2 cellular contexts compared by ENCODE assay signal in the genomic region with DNA sequence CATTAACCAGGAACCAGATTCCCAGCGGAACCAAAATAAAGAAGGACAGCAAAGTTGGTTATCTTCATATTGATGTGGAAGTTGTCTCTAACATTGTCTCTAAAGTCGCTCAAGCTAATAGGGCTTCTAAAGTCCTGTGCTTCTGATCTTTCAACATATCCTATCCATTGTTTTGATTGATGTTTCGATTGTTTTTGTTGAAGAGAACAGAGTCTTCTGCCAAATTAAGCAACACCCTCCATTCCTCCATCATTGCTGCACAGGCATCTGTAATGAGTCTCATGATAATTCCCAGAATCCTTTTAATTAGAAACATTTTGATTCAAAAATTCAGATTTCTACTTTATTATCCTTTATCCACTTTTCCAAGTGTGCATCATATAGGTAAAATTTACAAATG.
TF ChIP-seq lines count a peak whose summit lies in the region.

No MANE protein-coding gene starts in this region.

TF ChIP-seq in liver, 16 proteins besides CTCF, POLR2A, EP300 and RAD21:
- TF ChIP-seq, protein P1, sequence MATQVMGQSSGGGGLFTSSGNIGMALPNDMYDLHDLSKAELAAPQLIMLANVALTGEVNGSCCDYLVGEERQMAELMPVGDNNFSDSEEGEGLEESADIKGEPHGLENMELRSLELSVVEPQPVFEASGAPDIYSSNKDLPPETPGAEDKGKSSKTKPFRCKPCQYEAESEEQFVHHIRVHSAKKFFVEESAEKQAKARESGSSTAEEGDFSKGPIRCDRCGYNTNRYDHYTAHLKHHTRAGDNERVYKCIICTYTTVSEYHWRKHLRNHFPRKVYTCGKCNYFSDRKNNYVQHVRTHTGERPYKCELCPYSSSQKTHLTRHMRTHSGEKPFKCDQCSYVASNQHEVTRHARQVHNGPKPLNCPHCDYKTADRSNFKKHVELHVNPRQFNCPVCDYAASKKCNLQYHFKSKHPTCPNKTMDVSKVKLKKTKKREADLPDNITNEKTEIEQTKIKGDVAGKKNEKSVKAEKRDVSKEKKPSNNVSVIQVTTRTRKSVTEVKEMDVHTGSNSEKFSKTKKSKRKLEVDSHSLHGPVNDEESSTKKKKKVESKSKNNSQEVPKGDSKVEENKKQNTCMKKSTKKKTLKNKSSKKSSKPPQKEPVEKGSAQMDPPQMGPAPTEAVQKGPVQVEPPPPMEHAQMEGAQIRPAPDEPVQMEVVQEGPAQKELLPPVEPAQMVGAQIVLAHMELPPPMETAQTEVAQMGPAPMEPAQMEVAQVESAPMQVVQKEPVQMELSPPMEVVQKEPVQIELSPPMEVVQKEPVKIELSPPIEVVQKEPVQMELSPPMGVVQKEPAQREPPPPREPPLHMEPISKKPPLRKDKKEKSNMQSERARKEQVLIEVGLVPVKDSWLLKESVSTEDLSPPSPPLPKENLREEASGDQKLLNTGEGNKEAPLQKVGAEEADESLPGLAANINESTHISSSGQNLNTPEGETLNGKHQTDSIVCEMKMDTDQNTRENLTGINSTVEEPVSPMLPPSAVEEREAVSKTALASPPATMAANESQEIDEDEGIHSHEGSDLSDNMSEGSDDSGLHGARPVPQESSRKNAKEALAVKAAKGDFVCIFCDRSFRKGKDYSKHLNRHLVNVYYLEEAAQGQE (IDR thresholded peaks at IDR 0.05) = no peak
- TF ChIP-seq YY1 (IDR thresholded peaks at IDR 0.05) (peak; percentile 61), HNF4A (conservative IDR thresholded peaks at IDR 0.05) (peak in 1 of 2 donors; percentile 33)
- TF ChIP-seq, protein P2, sequence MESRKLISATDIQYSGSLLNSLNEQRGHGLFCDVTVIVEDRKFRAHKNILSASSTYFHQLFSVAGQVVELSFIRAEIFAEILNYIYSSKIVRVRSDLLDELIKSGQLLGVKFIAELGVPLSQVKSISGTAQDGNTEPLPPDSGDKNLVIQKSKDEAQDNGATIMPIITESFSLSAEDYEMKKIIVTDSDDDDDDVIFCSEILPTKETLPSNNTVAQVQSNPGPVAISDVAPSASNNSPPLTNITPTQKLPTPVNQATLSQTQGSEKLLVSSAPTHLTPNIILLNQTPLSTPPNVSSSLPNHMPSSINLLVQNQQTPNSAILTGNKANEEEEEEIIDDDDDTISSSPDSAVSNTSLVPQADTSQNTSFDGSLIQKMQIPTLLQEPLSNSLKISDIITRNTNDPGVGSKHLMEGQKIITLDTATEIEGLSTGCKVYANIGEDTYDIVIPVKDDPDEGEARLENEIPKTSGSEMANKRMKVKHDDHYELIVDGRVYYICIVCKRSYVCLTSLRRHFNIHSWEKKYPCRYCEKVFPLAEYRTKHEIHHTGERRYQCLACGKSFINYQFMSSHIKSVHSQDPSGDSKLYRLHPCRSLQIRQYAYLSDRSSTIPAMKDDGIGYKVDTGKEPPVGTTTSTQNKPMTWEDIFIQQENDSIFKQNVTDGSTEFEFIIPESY (IDR thresholded peaks at IDR 0.05) = peak; percentile 3

TF ChIP-seq in HepG2, 621 proteins besides CTCF, POLR2A, EP300 and RAD21 (continued from another document):
- TF ChIP-seq, protein P3, sequence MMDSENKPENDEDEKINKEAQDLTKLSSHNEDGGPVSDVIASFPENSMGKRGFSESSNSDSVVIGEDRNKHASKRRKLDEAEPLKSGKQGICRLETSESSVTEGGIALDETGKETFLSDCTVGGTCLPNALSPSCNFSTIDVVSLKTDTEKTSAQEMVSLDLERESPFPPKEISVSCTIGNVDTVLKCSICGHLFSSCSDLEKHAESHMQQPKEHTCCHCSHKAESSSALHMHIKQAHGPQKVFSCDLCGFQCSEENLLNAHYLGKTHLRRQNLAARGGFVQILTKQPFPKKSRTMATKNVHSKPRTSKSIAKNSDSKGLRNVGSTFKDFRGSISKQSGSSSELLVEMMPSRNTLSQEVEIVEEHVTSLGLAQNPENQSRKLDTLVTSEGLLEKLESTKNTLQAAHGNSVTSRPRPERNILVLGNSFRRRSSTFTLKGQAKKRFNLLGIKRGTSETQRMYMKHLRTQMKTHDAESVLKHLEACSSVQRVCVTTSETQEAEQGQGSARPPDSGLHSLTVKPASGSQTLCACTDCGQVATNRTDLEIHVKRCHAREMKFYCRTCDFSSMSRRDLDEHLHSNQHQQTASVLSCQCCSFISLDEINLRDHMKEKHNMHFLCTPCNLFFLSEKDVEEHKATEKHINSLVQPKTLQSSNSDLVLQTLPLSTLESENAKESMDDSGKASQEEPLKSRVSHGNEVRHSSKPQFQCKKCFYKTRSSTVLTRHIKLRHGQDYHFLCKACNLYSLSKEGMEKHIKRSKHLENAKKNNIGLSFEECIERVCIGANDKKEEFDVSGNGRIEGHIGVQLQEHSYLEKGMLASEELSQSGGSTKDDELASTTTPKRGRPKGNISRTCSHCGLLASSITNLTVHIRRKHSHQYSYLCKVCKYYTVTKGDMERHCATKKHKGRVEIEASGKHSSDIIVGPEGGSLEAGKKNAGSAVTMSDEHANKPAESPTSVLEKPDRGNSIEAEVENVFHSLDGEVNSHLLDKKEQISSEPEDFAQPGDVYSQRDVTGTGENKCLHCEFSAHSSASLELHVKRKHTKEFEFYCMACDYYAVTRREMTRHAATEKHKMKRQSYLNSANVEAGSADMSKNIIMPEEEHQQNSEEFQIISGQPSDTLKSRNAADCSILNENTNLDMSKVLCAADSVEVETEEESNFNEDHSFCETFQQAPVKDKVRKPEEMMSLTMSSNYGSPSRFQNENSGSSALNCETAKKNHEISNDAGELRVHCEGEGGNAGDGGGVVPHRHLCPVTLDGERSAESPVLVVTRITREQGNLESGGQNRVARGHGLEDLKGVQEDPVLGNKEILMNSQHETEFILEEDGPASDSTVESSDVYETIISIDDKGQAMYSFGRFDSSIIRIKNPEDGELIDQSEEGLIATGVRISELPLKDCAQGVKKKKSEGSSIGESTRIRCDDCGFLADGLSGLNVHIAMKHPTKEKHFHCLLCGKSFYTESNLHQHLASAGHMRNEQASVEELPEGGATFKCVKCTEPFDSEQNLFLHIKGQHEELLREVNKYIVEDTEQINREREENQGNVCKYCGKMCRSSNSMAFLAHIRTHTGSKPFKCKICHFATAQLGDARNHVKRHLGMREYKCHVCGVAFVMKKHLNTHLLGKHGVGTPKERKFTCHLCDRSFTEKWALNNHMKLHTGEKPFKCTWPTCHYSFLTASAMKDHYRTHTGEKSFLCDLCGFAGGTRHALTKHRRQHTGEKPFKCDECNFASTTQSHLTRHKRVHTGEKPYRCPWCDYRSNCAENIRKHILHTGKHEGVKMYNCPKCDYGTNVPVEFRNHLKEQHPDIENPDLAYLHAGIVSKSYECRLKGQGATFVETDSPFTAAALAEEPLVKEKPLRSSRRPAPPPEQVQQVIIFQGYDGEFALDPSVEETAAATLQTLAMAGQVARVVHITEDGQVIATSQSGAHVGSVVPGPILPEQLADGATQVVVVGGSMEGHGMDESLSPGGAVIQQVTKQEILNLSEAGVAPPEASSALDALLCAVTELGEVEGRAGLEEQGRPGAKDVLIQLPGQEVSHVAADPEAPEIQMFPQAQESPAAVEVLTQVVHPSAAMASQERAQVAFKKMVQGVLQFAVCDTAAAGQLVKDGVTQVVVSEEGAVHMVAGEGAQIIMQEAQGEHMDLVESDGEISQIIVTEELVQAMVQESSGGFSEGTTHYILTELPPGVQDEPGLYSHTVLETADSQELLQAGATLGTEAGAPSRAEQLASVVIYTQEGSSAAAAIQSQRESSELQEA (CRISPR knock-in tag; IDR thresholded peaks at IDR 0.05; ENCODE audit: not compliant biosample characterization) = no peak
- TF ChIP-seq ZNF382 (CRISPR knock-in tag; IDR thresholded peaks at IDR 0.05; ENCODE audit: borderline replicate concordance) = no peak
- no peak for TF ChIP-seq SMAD9 (CRISPR knock-in tag; IDR thresholded peaks at IDR 0.05)
- TF ChIP-seq ZKSCAN1 (IDR thresholded peaks at IDR 0.05; ENCODE audit: low read length) = no peak
- no peak for TF ChIP-seq HHEX (CRISPR knock-in tag; IDR thresholded peaks at IDR 0.05)
- TF ChIP-seq, protein P4, sequence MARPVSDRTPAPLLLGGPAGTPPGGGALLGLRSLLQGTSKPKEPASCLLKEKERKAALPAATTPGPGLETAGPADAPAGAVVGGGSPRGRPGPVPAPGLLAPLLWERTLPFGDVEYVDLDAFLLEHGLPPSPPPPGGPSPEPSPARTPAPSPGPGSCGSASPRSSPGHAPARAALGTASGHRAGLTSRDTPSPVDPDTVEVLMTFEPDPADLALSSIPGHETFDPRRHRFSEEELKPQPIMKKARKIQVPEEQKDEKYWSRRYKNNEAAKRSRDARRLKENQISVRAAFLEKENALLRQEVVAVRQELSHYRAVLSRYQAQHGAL (CRISPR knock-in tag; IDR thresholded peaks at IDR 0.05; ENCODE audit: not compliant biosample characterization) = no peak
- TF ChIP-seq KMT2A (CRISPR knock-in tag; IDR thresholded peaks at IDR 0.05) = no peak
